In the genomic region with DNA sequence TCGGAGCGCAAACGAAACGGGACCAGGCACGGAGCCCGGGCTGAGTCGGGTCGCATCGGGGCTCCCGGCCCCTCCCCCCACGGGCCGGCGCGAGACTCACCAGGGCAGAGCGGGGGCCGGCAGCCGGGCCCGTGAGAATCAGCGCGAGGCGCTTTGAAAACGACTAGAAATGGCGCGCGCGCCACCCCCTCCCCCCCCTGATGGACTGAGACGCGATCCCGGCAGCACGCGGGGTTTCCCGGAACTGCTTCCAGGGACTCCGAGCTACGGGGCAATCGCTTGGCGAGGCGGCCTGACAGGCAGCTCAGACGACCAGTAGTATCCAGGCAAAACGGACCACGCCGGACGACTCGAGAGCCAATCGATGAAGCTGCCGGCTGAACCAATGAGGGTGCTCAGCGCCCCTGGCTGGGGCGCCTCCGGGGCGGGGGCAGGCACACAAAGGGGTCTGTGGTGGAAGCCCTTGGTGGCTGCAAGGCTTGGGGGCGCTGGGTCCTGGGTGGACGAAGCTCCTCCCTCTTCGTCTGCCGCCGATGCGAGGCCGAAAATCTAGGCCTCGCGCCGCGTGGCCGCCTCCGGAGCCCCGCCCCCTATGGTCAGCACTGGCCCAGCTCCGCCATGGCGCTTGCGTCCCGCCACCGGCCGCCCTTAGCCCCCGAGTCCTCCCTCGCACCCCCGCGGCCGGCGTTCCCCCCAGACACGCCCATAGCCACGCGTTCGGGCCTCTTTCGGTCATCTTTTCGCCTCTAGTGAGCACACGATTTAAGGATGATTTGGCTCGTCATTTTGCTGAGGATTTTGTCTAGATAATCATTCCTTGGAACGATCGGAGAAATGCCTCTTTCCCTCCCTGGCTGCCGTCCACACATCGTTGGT, we compare ENCODE assay signal across 1 cellular context.
A peak's percentile ranks its signal among the peaks of the same experiment; 100 is the strongest.
TF ChIP-seq lines count a peak whose summit lies in the region.

A gene (minus strand): TSS at position 174 of the 876 bp plus-strand sequence. CDS start 3,276 bp downstream, outside the sequence.

TF ChIP-seq in HepG2, 621 proteins besides CTCF, POLR2A, EP300 and RAD21 (continued from another document and continues in another):
- TF ChIP-seq ZNF790 (CRISPR knock-in tag; IDR thresholded peaks at IDR 0.05; ENCODE audit: borderline replicate concordance), result no peak
- TF ChIP-seq, protein P1, sequence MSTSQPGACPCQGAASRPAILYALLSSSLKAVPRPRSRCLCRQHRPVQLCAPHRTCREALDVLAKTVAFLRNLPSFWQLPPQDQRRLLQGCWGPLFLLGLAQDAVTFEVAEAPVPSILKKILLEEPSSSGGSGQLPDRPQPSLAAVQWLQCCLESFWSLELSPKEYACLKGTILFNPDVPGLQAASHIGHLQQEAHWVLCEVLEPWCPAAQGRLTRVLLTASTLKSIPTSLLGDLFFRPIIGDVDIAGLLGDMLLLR (CRISPR knock-in tag; IDR thresholded peaks at IDR 0.05), result peak; percentile 92
- peak; percentile 56; the same call in 1 of the 2 replicates for TF ChIP-seq KMT2B (CRISPR knock-in tag; IDR thresholded peaks at IDR 0.05)
- no peak for TF ChIP-seq ZNF737 (CRISPR knock-in tag; IDR thresholded peaks at IDR 0.05; ENCODE audit: borderline replicate concordance)
- no peak for TF ChIP-seq XBP1 (CRISPR knock-in tag; IDR thresholded peaks at IDR 0.05)
- TF ChIP-seq NFE2L2 (IDR thresholded peaks at IDR 0.05; ENCODE audit: low read length), result no peak
- TF ChIP-seq ZNF766 (CRISPR knock-in tag; IDR thresholded peaks at IDR 0.05; ENCODE audit: borderline replicate concordance), result peak; percentile 83; the same call in 1 of the 2 replicates
- TF ChIP-seq CREM (IDR thresholded peaks at IDR 0.05), result peak; percentile 80
- TF ChIP-seq CREM (CRISPR knock-in tag; IDR thresholded peaks at IDR 0.05), result no peak
- no peak for TF ChIP-seq JDP2 (CRISPR knock-in tag; IDR thresholded peaks at IDR 0.05; ENCODE audit: borderline replicate concordance)
- TF ChIP-seq NCOR1 (IDR thresholded peaks at IDR 0.05; ENCODE audit: borderline replicate concordance, low read length), result peak; percentile 37; the same call in 1 of the 2 replicates
- no peak for TF ChIP-seq NFE2L1 (CRISPR knock-in tag; IDR thresholded peaks at IDR 0.05; ENCODE audit: borderline replicate concordance)
- TF ChIP-seq ATAD3A (CRISPR knock-in tag; IDR thresholded peaks at IDR 0.05), result no peak
- TF ChIP-seq, protein P2, sequence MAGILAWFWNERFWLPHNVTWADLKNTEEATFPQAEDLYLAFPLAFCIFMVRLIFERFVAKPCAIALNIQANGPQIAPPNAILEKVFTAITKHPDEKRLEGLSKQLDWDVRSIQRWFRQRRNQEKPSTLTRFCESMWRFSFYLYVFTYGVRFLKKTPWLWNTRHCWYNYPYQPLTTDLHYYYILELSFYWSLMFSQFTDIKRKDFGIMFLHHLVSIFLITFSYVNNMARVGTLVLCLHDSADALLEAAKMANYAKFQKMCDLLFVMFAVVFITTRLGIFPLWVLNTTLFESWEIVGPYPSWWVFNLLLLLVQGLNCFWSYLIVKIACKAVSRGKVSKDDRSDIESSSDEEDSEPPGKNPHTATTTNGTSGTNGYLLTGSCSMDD (CRISPR knock-in tag; IDR thresholded peaks at IDR 0.05), result no peak
- TF ChIP-seq HHEX (CRISPR knock-in tag; IDR thresholded peaks at IDR 0.05), result no peak
- TF ChIP-seq KLF9 (CRISPR knock-in tag; IDR thresholded peaks at IDR 0.05; ENCODE audit: low read depth), result peak; percentile 56; the same call in 1 of the 2 replicates
- TF ChIP-seq PHB2 (IDR thresholded peaks at IDR 0.05; ENCODE audit: partially characterized antibody), result no peak
- TF ChIP-seq MIXL1 (CRISPR knock-in tag; IDR thresholded peaks at IDR 0.05), result no peak; the same call in 1 of the 2 replicates
- peak; percentile 66 for TF ChIP-seq MED8 (CRISPR knock-in tag; IDR thresholded peaks at IDR 0.05; ENCODE audit: insufficient replicate concordance)
- no peak for TF ChIP-seq ZNF180 (CRISPR knock-in tag; IDR thresholded peaks at IDR 0.05; ENCODE audit: borderline replicate concordance, low read depth)
- TF ChIP-seq NR2F2 (IDR thresholded peaks at IDR 0.05; ENCODE audit: borderline replicate concordance, low read depth), result peak; percentile 6; the same call in 1 of the 2 replicates
- peak; percentile 48; the same call in 1 of the 2 replicates for TF ChIP-seq FOXO1 (CRISPR knock-in tag; IDR thresholded peaks at IDR 0.05)
- TF ChIP-seq ZNF607 (CRISPR knock-in tag; IDR thresholded peaks at IDR 0.05; ENCODE audit: borderline replicate concordance), result peak; percentile 59; the same call in 1 of the 2 replicates
- TF ChIP-seq ZNF124 (CRISPR knock-in tag; IDR thresholded peaks at IDR 0.05), result peak; percentile 64; the same call in 1 of the 2 replicates
- TF ChIP-seq, protein P3, sequence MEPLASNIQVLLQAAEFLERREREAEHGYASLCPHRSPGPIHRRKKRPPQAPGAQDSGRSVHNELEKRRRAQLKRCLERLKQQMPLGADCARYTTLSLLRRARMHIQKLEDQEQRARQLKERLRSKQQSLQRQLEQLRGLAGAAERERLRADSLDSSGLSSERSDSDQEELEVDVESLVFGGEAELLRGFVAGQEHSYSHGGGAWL (CRISPR knock-in tag; IDR thresholded peaks at IDR 0.05), result peak; percentile 64; the same call in 1 of the 2 replicates
- TF ChIP-seq ZNF230 (CRISPR knock-in tag; IDR thresholded peaks at IDR 0.05), result peak; percentile 69; the same call in 1 of the 2 replicates
- peak; percentile 86 for TF ChIP-seq ZNF563 (CRISPR knock-in tag; IDR thresholded peaks at IDR 0.05)
- TF ChIP-seq ZFY (CRISPR knock-in tag; IDR thresholded peaks at IDR 0.05), result peak; percentile 76
- TF ChIP-seq, protein P4, sequence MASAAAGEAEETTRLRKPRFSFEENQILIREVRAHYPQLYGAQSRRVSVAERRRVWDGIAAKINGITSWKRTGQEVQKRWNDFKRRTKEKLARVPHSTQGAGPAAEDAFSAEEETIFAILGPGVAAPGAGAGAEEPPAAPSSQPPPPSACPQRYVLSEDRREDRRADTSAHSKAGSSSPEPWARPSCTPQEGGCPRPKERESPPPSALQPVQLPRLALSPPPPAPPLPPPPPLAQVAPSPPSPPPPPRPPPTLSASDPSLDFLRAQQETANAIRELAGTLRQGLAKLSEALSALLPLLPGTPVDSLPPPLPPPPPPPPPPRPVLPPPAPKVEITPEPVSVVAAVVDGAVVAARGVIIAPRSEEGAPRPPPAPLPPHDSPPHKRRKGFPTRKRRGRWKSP (CRISPR knock-in tag; IDR thresholded peaks at IDR 0.05), result no peak; the same call in 1 of the 2 replicates
- TF ChIP-seq, protein P5, sequence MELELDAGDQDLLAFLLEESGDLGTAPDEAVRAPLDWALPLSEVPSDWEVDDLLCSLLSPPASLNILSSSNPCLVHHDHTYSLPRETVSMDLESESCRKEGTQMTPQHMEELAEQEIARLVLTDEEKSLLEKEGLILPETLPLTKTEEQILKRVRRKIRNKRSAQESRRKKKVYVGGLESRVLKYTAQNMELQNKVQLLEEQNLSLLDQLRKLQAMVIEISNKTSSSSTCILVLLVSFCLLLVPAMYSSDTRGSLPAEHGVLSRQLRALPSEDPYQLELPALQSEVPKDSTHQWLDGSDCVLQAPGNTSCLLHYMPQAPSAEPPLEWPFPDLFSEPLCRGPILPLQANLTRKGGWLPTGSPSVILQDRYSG (CRISPR knock-in tag; IDR thresholded peaks at IDR 0.05), result 0 out of 2 replicates have a peak, but pooled peaks have one; percentile 42
- TF ChIP-seq DMAP1 (CRISPR knock-in tag; IDR thresholded peaks at IDR 0.05), result peak; percentile 91
- TF ChIP-seq HIVEP1 (CRISPR knock-in tag; IDR thresholded peaks at IDR 0.05), result peak; percentile 75
- TF ChIP-seq, protein P6, sequence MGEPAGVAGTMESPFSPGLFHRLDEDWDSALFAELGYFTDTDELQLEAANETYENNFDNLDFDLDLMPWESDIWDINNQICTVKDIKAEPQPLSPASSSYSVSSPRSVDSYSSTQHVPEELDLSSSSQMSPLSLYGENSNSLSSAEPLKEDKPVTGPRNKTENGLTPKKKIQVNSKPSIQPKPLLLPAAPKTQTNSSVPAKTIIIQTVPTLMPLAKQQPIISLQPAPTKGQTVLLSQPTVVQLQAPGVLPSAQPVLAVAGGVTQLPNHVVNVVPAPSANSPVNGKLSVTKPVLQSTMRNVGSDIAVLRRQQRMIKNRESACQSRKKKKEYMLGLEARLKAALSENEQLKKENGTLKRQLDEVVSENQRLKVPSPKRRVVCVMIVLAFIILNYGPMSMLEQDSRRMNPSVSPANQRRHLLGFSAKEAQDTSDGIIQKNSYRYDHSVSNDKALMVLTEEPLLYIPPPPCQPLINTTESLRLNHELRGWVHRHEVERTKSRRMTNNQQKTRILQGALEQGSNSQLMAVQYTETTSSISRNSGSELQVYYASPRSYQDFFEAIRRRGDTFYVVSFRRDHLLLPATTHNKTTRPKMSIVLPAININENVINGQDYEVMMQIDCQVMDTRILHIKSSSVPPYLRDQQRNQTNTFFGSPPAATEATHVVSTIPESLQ (CRISPR knock-in tag; conservative IDR thresholded peaks at IDR 0.05), result 0 out of 2 replicates have a peak, but pooled peaks have one; percentile 58
- TF ChIP-seq, protein P7, sequence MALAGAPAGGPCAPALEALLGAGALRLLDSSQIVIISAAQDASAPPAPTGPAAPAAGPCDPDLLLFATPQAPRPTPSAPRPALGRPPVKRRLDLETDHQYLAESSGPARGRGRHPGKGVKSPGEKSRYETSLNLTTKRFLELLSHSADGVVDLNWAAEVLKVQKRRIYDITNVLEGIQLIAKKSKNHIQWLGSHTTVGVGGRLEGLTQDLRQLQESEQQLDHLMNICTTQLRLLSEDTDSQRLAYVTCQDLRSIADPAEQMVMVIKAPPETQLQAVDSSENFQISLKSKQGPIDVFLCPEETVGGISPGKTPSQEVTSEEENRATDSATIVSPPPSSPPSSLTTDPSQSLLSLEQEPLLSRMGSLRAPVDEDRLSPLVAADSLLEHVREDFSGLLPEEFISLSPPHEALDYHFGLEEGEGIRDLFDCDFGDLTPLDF (CRISPR knock-in tag; IDR thresholded peaks at IDR 0.05), result peak; percentile 78
- TF ChIP-seq FIP1L1 (IDR thresholded peaks at IDR 0.05; ENCODE audit: borderline replicate concordance, insufficient read depth, low read depth, low read length), result no peak
- peak; percentile 77; the same call in 1 of the 2 replicates for TF ChIP-seq TOPORS (CRISPR knock-in tag; IDR thresholded peaks at IDR 0.05)
- peak; percentile 74; the same call in 1 of the 2 replicates for TF ChIP-seq ZNF546 (CRISPR knock-in tag; conservative IDR thresholded peaks at IDR 0.05)
- TF ChIP-seq ZNF629 (CRISPR knock-in tag; conservative IDR thresholded peaks at IDR 0.05), result 0 out of 2 replicates have a peak, but pooled peaks have one; percentile 3
- TF ChIP-seq, protein P8, sequence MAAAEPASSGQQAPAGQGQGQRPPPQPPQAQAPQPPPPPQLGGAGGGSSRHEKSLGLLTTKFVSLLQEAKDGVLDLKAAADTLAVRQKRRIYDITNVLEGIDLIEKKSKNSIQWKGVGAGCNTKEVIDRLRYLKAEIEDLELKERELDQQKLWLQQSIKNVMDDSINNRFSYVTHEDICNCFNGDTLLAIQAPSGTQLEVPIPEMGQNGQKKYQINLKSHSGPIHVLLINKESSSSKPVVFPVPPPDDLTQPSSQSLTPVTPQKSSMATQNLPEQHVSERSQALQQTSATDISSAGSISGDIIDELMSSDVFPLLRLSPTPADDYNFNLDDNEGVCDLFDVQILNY (CRISPR knock-in tag; conservative IDR thresholded peaks at IDR 0.05), result peak; percentile 73; the same call in 1 of the 2 replicates
- peak; percentile 69; the same call in 1 of the 2 replicates for TF ChIP-seq HNRNPUL1 (IDR thresholded peaks at IDR 0.05; ENCODE audit: low read depth, low read length)
- TF ChIP-seq RELA (CRISPR knock-in tag; IDR thresholded peaks at IDR 0.05), result 0 out of 2 replicates have a peak, but pooled peaks have one; percentile 68
- TF ChIP-seq, protein P9, sequence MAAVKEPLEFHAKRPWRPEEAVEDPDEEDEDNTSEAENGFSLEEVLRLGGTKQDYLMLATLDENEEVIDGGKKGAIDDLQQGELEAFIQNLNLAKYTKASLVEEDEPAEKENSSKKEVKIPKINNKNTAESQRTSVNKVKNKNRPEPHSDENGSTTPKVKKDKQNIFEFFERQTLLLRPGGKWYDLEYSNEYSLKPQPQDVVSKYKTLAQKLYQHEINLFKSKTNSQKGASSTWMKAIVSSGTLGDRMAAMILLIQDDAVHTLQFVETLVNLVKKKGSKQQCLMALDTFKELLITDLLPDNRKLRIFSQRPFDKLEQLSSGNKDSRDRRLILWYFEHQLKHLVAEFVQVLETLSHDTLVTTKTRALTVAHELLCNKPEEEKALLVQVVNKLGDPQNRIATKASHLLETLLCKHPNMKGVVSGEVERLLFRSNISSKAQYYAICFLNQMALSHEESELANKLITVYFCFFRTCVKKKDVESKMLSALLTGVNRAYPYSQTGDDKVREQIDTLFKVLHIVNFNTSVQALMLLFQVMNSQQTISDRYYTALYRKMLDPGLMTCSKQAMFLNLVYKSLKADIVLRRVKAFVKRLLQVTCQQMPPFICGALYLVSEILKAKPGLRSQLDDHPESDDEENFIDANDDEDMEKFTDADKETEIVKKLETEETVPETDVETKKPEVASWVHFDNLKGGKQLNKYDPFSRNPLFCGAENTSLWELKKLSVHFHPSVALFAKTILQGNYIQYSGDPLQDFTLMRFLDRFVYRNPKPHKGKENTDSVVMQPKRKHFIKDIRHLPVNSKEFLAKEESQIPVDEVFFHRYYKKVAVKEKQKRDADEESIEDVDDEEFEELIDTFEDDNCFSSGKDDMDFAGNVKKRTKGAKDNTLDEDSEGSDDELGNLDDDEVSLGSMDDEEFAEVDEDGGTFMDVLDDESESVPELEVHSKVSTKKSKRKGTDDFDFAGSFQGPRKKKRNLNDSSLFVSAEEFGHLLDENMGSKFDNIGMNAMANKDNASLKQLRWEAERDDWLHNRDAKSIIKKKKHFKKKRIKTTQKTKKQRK (IDR thresholded peaks at IDR 0.05; ENCODE audit: low read length), result no peak
- TF ChIP-seq, protein P10, sequence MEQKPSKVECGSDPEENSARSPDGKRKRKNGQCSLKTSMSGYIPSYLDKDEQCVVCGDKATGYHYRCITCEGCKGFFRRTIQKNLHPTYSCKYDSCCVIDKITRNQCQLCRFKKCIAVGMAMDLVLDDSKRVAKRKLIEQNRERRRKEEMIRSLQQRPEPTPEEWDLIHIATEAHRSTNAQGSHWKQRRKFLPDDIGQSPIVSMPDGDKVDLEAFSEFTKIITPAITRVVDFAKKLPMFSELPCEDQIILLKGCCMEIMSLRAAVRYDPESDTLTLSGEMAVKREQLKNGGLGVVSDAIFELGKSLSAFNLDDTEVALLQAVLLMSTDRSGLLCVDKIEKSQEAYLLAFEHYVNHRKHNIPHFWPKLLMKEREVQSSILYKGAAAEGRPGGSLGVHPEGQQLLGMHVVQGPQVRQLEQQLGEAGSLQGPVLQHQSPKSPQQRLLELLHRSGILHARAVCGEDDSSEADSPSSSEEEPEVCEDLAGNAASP (CRISPR knock-in tag; IDR thresholded peaks at IDR 0.05; ENCODE audit: borderline replicate concordance), result peak; percentile 59
- peak; percentile 20; the same call in 1 of the 2 replicates for TF ChIP-seq ONECUT2 (CRISPR knock-in tag; IDR thresholded peaks at IDR 0.05)
- no peak for TF ChIP-seq NAIF1 (CRISPR knock-in tag; IDR thresholded peaks at IDR 0.05; ENCODE audit: borderline replicate concordance)
- 0 out of 2 replicates have a peak, but pooled peaks have one; percentile 16 for TF ChIP-seq SMYD3 (CRISPR knock-in tag; IDR thresholded peaks at IDR 0.05)
- TF ChIP-seq ZBTB21 (CRISPR knock-in tag; IDR thresholded peaks at IDR 0.05), result no peak
